1 cellular context compared by ENCODE assay signal in the genomic region with DNA sequence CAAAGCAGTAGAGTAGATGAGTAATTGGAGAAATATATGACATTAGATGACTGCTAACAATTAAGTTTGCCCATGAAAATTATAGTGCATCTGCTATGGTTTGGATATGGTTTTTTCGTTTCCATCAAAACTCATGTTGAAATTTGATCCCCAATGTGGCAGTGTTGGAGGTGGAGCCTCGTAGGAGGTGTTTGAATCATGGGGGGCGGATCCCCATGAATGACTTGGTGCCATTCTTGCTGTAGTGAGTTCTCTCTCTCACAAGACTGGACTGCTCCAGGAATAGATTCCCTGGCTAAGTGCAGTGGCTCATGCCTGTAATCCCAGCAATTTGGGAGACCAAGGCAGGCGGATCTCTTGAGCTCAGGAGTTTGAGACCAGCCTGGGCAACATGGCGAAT.
TF ChIP-seq lines count a peak whose summit lies in the region.

No MANE protein-coding gene starts in this region.

TF ChIP-seq in H1, 55 proteins besides CTCF, POLR2A, EP300 and RAD21:
- no peak for TF ChIP-seq RFX5 (IDR thresholded peaks at IDR 0.05; ENCODE audit: borderline replicate concordance, low read depth, low read length)
- TF ChIP-seq GABPA (IDR thresholded peaks at IDR 0.05; ENCODE audit: borderline replicate concordance, insufficient read depth, low read length) = no peak
- TF ChIP-seq POLR2AphosphoS5 (IDR thresholded peaks at IDR 0.05; ENCODE audit: low read depth, low read length) = no peak
- TF ChIP-seq CHD2 (IDR thresholded peaks at IDR 0.05; ENCODE audit: low read length) = no peak
- TF ChIP-seq CTBP2 (IDR thresholded peaks at IDR 0.05; ENCODE audit: borderline replicate concordance, insufficient read depth, insufficient read length, low read length) = no peak
- no peak for TF ChIP-seq SIN3A (conservative IDR thresholded peaks at IDR 0.05 in 1 of 2, IDR thresholded peaks at IDR 0.05 in 1 of 2; ENCODE audit: low read depth in 1 of 2, low read length in 2 of 2)
- TF ChIP-seq, protein P1, sequence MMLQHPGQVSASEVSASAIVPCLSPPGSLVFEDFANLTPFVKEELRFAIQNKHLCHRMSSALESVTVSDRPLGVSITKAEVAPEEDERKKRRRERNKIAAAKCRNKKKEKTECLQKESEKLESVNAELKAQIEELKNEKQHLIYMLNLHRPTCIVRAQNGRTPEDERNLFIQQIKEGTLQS (IDR thresholded peaks at IDR 0.05; ENCODE audit: insufficient read depth, low read depth, low read length) = no peak
- TF ChIP-seq HDAC6 (IDR thresholded peaks at IDR 0.05; ENCODE audit: low read depth, low read length) = no peak
- no peak for TF ChIP-seq TCF12 (IDR thresholded peaks at IDR 0.05; ENCODE audit: low read depth, low read length)
- TF ChIP-seq MAFK (IDR thresholded peaks at IDR 0.05; ENCODE audit: low read depth, low read length) = no peak
- no peak for TF ChIP-seq KDM1A (IDR thresholded peaks at IDR 0.05; ENCODE audit: borderline replicate concordance, low read length)
- TF ChIP-seq SIRT6 (IDR thresholded peaks at IDR 0.05; ENCODE audit: low read length) = no peak
- no peak for TF ChIP-seq SUZ12 (IDR thresholded peaks at IDR 0.05; ENCODE audit: low read length)
- TF ChIP-seq EZH2 (IDR thresholded peaks at IDR 0.05; ENCODE audit: low read depth, low read length, severe bottlenecking) = no peak
- no peak for TF ChIP-seq GTF2F1 (IDR thresholded peaks at IDR 0.05; ENCODE audit: borderline replicate concordance, low read depth, low read length)
- TF ChIP-seq, protein P2, sequence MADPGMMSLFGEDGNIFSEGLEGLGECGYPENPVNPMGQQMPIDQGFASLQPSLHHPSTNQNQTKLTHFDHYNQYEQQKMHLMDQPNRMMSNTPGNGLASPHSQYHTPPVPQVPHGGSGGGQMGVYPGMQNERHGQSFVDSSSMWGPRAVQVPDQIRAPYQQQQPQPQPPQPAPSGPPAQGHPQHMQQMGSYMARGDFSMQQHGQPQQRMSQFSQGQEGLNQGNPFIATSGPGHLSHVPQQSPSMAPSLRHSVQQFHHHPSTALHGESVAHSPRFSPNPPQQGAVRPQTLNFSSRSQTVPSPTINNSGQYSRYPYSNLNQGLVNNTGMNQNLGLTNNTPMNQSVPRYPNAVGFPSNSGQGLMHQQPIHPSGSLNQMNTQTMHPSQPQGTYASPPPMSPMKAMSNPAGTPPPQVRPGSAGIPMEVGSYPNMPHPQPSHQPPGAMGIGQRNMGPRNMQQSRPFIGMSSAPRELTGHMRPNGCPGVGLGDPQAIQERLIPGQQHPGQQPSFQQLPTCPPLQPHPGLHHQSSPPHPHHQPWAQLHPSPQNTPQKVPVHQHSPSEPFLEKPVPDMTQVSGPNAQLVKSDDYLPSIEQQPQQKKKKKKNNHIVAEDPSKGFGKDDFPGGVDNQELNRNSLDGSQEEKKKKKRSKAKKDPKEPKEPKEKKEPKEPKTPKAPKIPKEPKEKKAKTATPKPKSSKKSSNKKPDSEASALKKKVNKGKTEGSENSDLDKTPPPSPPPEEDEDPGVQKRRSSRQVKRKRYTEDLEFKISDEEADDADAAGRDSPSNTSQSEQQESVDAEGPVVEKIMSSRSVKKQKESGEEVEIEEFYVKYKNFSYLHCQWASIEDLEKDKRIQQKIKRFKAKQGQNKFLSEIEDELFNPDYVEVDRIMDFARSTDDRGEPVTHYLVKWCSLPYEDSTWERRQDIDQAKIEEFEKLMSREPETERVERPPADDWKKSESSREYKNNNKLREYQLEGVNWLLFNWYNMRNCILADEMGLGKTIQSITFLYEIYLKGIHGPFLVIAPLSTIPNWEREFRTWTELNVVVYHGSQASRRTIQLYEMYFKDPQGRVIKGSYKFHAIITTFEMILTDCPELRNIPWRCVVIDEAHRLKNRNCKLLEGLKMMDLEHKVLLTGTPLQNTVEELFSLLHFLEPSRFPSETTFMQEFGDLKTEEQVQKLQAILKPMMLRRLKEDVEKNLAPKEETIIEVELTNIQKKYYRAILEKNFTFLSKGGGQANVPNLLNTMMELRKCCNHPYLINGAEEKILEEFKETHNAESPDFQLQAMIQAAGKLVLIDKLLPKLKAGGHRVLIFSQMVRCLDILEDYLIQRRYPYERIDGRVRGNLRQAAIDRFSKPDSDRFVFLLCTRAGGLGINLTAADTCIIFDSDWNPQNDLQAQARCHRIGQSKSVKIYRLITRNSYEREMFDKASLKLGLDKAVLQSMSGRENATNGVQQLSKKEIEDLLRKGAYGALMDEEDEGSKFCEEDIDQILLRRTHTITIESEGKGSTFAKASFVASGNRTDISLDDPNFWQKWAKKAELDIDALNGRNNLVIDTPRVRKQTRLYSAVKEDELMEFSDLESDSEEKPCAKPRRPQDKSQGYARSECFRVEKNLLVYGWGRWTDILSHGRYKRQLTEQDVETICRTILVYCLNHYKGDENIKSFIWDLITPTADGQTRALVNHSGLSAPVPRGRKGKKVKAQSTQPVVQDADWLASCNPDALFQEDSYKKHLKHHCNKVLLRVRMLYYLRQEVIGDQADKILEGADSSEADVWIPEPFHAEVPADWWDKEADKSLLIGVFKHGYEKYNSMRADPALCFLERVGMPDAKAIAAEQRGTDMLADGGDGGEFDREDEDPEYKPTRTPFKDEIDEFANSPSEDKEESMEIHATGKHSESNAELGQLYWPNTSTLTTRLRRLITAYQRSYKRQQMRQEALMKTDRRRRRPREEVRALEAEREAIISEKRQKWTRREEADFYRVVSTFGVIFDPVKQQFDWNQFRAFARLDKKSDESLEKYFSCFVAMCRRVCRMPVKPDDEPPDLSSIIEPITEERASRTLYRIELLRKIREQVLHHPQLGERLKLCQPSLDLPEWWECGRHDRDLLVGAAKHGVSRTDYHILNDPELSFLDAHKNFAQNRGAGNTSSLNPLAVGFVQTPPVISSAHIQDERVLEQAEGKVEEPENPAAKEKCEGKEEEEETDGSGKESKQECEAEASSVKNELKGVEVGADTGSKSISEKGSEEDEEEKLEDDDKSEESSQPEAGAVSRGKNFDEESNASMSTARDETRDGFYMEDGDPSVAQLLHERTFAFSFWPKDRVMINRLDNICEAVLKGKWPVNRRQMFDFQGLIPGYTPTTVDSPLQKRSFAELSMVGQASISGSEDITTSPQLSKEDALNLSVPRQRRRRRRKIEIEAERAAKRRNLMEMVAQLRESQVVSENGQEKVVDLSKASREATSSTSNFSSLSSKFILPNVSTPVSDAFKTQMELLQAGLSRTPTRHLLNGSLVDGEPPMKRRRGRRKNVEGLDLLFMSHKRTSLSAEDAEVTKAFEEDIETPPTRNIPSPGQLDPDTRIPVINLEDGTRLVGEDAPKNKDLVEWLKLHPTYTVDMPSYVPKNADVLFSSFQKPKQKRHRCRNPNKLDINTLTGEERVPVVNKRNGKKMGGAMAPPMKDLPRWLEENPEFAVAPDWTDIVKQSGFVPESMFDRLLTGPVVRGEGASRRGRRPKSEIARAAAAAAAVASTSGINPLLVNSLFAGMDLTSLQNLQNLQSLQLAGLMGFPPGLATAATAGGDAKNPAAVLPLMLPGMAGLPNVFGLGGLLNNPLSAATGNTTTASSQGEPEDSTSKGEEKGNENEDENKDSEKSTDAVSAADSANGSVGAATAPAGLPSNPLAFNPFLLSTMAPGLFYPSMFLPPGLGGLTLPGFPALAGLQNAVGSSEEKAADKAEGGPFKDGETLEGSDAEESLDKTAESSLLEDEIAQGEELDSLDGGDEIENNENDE (IDR thresholded peaks at IDR 0.05; ENCODE audit: insufficient replicate concordance, low read length) = no peak
- no peak for TF ChIP-seq TAF7 (optimal IDR thresholded peaks at IDR 0.05; ENCODE audit: borderline replicate concordance, low read depth, low read length)
- no peak for TF ChIP-seq NRF1 (IDR thresholded peaks at IDR 0.05; ENCODE audit: low read depth, low read length)
TF ChIP-seq in H1: peak in this region for 0.
